1 cellular context compared by ENCODE assay signal in the genomic region with DNA sequence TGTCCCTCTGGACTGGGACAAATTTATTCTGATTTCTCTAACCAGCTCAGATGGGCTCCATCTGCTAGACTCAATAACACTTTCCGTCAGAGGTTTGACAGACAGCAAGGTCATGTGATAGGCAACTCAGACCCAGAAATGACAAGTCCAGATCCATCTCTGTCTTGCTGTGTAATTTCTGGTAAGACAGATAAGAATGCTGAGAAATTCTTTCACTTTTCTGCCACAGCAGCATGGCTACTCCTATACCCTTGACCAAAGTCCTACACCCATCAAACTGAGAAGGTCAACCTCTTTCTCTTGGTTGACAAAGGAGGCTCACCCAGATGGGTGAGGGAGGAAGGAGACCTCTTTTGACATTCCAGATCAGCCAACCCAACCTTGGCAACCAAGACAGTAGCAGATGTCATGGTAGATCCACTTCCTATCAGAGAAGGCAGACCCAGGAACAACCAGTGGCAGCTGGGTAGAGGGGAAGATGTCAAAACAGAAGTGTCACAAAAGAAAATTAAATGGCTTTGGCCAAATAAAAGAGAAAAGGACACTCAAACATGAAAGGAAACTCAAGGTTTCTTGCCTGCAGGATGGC.
A peak's percentile ranks its signal among the peaks of the same experiment; 100 is the strongest.
TF ChIP-seq lines count a peak whose summit lies in the region.

No MANE protein-coding gene starts in this region.

TF ChIP-seq in K562, 482 proteins besides CTCF, POLR2A, EP300 and RAD21 (continued from another document):
- TF ChIP-seq, protein P1, sequence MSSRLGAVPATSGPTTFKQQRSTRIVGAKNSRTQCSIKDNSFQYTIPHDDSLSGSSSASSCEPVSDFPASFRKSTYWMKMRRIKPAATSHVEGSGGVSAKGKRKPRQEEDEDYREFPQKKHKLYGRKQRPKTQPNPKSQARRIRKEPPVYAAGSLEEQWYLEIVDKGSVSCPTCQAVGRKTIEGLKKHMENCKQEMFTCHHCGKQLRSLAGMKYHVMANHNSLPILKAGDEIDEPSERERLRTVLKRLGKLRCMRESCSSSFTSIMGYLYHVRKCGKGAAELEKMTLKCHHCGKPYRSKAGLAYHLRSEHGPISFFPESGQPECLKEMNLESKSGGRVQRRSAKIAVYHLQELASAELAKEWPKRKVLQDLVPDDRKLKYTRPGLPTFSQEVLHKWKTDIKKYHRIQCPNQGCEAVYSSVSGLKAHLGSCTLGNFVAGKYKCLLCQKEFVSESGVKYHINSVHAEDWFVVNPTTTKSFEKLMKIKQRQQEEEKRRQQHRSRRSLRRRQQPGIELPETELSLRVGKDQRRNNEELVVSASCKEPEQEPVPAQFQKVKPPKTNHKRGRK (tag; IDR thresholded peaks at IDR 0.05), result no peak
- TF ChIP-seq EZH2 (IDR thresholded peaks at IDR 0.05; ENCODE audit: borderline replicate concordance, low read depth, low read length) (no peak), CAMTA2 (CRISPR knock-in tag; conservative IDR thresholded peaks at IDR 0.05) (no peak), YY1 (IDR thresholded peaks at IDR 0.05; ENCODE audit: borderline replicate concordance in 1 of 3, control insufficient read depth in 1 of 3, extremely low read depth in 1 of 3, insufficient read depth in 3 of 3, insufficient read length in 1 of 3, insufficient replicate concordance in 2 of 3, low read depth in 1 of 3, low read length in 2 of 3) (no peak), POU5F1 (IDR thresholded peaks at IDR 0.05; ENCODE audit: borderline replicate concordance, low read depth, low read length, partially characterized antibody) (no peak), SAFB2 (IDR thresholded peaks at IDR 0.05; ENCODE audit: borderline replicate concordance, low read depth, low read length, severe bottlenecking) (no peak), ZNF785 (CRISPR knock-in tag; IDR thresholded peaks at IDR 0.05) (no peak), KAT7 (CRISPR knock-in tag; IDR thresholded peaks at IDR 0.05; ENCODE audit: borderline replicate concordance) (no peak), FIP1L1 (IDR thresholded peaks at IDR 0.05; ENCODE audit: low read depth, low read length, poor library complexity, severe bottlenecking) (no peak), MTA2 (IDR thresholded peaks at IDR 0.05; ENCODE audit: low read depth) (0 out of 2 replicates have a peak, but pooled peaks have one; percentile 9), SUPT5H (IDR thresholded peaks at IDR 0.05) (no peak), HMG20B (CRISPR knock-in tag; IDR thresholded peaks at IDR 0.05) (no peak), CBFA2T3 (IDR thresholded peaks at IDR 0.05) (peak; percentile 77), CBX1 (IDR thresholded peaks at IDR 0.05; ENCODE audit: low read depth) (no peak), ARNT (IDR thresholded peaks at IDR 0.05) (no peak), ZNF780A (CRISPR knock-in tag; IDR thresholded peaks at IDR 0.05) (no peak), MAFG (tag; conservative IDR thresholded peaks at IDR 0.05) (peak; percentile 34; the same call in 1 of the 2 replicates), FOSL1 (tag; conservative IDR thresholded peaks at IDR 0.05) (0 out of 2 replicates have a peak, but pooled peaks have one; percentile 19), NCOR1 (IDR thresholded peaks at IDR 0.05) (peak; percentile 45; the same call in 1 of the 2 replicates), CBFA2T2 (conservative IDR thresholded peaks at IDR 0.05) (peak; percentile 57)
- TF ChIP-seq, protein P2, sequence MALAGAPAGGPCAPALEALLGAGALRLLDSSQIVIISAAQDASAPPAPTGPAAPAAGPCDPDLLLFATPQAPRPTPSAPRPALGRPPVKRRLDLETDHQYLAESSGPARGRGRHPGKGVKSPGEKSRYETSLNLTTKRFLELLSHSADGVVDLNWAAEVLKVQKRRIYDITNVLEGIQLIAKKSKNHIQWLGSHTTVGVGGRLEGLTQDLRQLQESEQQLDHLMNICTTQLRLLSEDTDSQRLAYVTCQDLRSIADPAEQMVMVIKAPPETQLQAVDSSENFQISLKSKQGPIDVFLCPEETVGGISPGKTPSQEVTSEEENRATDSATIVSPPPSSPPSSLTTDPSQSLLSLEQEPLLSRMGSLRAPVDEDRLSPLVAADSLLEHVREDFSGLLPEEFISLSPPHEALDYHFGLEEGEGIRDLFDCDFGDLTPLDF (CRISPR knock-in tag; IDR thresholded peaks at IDR 0.05), result no peak
- TF ChIP-seq, protein P3, sequence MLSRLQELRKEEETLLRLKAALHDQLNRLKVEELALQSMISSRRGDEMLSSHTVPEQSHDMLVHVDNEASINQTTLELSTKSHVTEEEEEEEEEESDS (CRISPR knock-in tag; IDR thresholded peaks at IDR 0.05), result no peak
- TF ChIP-seq, protein P4, sequence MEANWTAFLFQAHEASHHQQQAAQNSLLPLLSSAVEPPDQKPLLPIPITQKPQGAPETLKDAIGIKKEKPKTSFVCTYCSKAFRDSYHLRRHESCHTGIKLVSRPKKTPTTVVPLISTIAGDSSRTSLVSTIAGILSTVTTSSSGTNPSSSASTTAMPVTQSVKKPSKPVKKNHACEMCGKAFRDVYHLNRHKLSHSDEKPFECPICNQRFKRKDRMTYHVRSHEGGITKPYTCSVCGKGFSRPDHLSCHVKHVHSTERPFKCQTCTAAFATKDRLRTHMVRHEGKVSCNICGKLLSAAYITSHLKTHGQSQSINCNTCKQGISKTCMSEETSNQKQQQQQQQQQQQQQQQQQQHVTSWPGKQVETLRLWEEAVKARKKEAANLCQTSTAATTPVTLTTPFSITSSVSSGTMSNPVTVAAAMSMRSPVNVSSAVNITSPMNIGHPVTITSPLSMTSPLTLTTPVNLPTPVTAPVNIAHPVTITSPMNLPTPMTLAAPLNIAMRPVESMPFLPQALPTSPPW (CRISPR knock-in tag; IDR thresholded peaks at IDR 0.05), result no peak
- TF ChIP-seq, protein P5, sequence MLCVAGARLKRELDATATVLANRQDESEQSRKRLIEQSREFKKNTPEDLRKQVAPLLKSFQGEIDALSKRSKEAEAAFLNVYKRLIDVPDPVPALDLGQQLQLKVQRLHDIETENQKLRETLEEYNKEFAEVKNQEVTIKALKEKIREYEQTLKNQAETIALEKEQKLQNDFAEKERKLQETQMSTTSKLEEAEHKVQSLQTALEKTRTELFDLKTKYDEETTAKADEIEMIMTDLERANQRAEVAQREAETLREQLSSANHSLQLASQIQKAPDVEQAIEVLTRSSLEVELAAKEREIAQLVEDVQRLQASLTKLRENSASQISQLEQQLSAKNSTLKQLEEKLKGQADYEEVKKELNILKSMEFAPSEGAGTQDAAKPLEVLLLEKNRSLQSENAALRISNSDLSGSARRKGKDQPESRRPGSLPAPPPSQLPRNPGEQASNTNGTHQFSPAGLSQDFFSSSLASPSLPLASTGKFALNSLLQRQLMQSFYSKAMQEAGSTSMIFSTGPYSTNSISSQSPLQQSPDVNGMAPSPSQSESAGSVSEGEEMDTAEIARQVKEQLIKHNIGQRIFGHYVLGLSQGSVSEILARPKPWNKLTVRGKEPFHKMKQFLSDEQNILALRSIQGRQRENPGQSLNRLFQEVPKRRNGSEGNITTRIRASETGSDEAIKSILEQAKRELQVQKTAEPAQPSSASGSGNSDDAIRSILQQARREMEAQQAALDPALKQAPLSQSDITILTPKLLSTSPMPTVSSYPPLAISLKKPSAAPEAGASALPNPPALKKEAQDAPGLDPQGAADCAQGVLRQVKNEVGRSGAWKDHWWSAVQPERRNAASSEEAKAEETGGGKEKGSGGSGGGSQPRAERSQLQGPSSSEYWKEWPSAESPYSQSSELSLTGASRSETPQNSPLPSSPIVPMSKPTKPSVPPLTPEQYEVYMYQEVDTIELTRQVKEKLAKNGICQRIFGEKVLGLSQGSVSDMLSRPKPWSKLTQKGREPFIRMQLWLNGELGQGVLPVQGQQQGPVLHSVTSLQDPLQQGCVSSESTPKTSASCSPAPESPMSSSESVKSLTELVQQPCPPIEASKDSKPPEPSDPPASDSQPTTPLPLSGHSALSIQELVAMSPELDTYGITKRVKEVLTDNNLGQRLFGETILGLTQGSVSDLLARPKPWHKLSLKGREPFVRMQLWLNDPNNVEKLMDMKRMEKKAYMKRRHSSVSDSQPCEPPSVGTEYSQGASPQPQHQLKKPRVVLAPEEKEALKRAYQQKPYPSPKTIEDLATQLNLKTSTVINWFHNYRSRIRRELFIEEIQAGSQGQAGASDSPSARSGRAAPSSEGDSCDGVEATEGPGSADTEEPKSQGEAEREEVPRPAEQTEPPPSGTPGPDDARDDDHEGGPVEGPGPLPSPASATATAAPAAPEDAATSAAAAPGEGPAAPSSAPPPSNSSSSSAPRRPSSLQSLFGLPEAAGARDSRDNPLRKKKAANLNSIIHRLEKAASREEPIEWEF (CRISPR knock-in tag; IDR thresholded peaks at IDR 0.05), result no peak
- TF ChIP-seq, protein P6, sequence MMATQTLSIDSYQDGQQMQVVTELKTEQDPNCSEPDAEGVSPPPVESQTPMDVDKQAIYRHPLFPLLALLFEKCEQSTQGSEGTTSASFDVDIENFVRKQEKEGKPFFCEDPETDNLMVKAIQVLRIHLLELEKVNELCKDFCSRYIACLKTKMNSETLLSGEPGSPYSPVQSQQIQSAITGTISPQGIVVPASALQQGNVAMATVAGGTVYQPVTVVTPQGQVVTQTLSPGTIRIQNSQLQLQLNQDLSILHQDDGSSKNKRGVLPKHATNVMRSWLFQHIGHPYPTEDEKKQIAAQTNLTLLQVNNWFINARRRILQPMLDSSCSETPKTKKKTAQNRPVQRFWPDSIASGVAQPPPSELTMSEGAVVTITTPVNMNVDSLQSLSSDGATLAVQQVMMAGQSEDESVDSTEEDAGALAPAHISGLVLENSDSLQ (IDR thresholded peaks at IDR 0.05), result peak; percentile 94
- TF ChIP-seq, protein P7, sequence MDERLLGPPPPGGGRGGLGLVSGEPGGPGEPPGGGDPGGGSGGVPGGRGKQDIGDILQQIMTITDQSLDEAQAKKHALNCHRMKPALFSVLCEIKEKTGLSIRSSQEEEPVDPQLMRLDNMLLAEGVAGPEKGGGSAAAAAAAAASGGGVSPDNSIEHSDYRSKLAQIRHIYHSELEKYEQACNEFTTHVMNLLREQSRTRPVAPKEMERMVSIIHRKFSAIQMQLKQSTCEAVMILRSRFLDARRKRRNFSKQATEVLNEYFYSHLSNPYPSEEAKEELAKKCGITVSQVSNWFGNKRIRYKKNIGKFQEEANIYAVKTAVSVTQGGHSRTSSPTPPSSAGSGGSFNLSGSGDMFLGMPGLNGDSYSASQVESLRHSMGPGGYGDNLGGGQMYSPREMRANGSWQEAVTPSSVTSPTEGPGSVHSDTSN (CRISPR knock-in tag; IDR thresholded peaks at IDR 0.05; ENCODE audit: low read depth), result no peak
- TF ChIP-seq, protein P7 (tag; conservative IDR thresholded peaks at IDR 0.05; ENCODE audit: low read depth), result peak; percentile 91
- TF ChIP-seq, protein P8, sequence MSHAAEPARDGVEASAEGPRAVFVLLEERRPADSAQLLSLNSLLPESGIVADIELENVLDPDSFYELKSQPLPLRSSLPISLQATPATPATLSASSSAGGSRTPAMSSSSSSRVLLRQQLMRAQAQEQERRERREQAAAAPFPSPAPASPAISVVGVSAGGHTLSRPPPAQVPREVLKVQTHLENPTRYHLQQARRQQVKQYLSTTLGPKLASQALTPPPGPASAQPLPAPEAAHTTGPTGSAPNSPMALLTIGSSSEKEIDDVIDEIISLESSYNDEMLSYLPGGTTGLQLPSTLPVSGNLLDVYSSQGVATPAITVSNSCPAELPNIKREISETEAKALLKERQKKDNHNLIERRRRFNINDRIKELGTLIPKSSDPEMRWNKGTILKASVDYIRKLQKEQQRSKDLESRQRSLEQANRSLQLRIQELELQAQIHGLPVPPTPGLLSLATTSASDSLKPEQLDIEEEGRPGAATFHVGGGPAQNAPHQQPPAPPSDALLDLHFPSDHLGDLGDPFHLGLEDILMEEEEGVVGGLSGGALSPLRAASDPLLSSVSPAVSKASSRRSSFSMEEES (CRISPR knock-in tag; IDR thresholded peaks at IDR 0.05), result peak; percentile 80
- TF ChIP-seq, protein P9, sequence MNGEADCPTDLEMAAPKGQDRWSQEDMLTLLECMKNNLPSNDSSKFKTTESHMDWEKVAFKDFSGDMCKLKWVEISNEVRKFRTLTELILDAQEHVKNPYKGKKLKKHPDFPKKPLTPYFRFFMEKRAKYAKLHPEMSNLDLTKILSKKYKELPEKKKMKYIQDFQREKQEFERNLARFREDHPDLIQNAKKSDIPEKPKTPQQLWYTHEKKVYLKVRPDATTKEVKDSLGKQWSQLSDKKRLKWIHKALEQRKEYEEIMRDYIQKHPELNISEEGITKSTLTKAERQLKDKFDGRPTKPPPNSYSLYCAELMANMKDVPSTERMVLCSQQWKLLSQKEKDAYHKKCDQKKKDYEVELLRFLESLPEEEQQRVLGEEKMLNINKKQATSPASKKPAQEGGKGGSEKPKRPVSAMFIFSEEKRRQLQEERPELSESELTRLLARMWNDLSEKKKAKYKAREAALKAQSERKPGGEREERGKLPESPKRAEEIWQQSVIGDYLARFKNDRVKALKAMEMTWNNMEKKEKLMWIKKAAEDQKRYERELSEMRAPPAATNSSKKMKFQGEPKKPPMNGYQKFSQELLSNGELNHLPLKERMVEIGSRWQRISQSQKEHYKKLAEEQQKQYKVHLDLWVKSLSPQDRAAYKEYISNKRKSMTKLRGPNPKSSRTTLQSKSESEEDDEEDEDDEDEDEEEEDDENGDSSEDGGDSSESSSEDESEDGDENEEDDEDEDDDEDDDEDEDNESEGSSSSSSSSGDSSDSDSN (IDR thresholded peaks at IDR 0.05; ENCODE audit: borderline replicate concordance in 1 of 2, low read depth in 2 of 2, low read length in 2 of 2), result no peak
TF ChIP-seq in K562: peak in this region for 21.
